20 cellular contexts compared by ENCODE assay signal in genomic region chr3:15934389-15935195, GRCh38.
DNase-seq lines count a peak whose midpoint lies in the region; ATAC-seq, FAIRE-seq and TF ChIP-seq lines count a peak whose summit lies in the region.
"Had no signal": no experiment of that assay in that cellular context is flagged by ENCODE, and none has a peak within 500 bp of the region (broad histone marks: within the 10 kb centered on the region; RNA-seq: fewer than 3 reads in every experiment).

No MANE protein-coding gene starts in this region.

- H3K27ac ChIP-seq in K562 (ENCODE audit: extremely low read depth, low read depth, low read length), result no peak overlapping the region
- peak overlapping the region; percentile 75 for H3K27ac ChIP-seq in temporal lobe (ENCODE audit: low read depth, low read length)
- H3K27ac ChIP-seq: colonic mucosa, lower lobe of right lung, pancreas, tibial artery had no signal

- POLR2A ChIA-PET in K562 (lab: Yijun Ruan, JAX), result no interaction called here

- H3K27me3 Mint-ChIP-seq in memory B cell, result peaks cover 2% of the 10 kb centered on the region
- H3K27me3 Mint-ChIP-seq: activated CD4-positive, alpha-beta T cell treated with anti-CD3 and anti-CD28 coated beads for 36 hours; stimulated activated naive B cell treated with anti-CD40 and anti-IgM and Interleukin-4, amounts not matched to agents 10 μg/mL and 1 μg/mL and 100 μg/mL, for 72 hours had no signal

- H3K9me3 ChIP-seq in K562 (replicated peaks; ENCODE audit: control insufficient read depth, insufficient read depth, low read depth, low read length), result no peaks in the 10 kb centered on the region
- H3K9me3 ChIP-seq: colonic mucosa, lower lobe of right lung, pancreas, tibial artery had no signal

- CTCF ChIA-PET in K562 (lab: Yijun Ruan, JAX; ENCODE audit: low intra/inter-chr PET ratio), result no interaction called here

- H3K79me2 ChIP-seq in K562 (ENCODE audit: control insufficient read depth, insufficient read depth, low read length), result no peaks in the 10 kb centered on the region

- intact Hi-C loops in K562 (cut with micrococcal nuclease), result no loop called here

- no peaks in the 10 kb centered on the region for H4K20me1 ChIP-seq in K562 (replicated peaks; ENCODE audit: control insufficient read depth, insufficient read depth, low read length)

- no peak overlapping the region for H3K4me2 ChIP-seq in K562 (ENCODE audit: insufficient read depth, low read length)

- no peak for TF ChIP-seq EP300 in K562 (IDR thresholded peaks at IDR 0.05; ENCODE audit: low read length)

- H3K4me3 ChIP-seq in NB4 (ENCODE audit: low read depth, low read length) (no peak overlapping the region), K562 (no peak overlapping the region)
- H3K4me3 ChIP-seq: colonic mucosa, GM12878, lower lobe of right lung, pancreas, tibial artery had no signal

- in situ Hi-C loops in K562 (cut with MboI), result no loop called here

- H3K4me1 Mint-ChIP-seq in memory B cell, result peaks cover 2% of the 10 kb centered on the region
- H3K4me1 Mint-ChIP-seq: activated CD4-positive, alpha-beta T cell treated with anti-CD3 and anti-CD28 coated beads for 36 hours; CD4-positive, alpha-beta memory T cell; stimulated activated naive B cell treated with anti-CD40 and anti-IgM and Interleukin-4, amounts not matched to agents 10 μg/mL and 1 μg/mL and 100 μg/mL, for 72 hours had no signal

- no peaks in the 10 kb centered on the region for H3K9me1 ChIP-seq in K562 (ENCODE audit: control insufficient read depth, insufficient read depth, low read length)

- H3K4me3 Mint-ChIP-seq in memory B cell, result no peak overlapping the region
- H3K4me3 Mint-ChIP-seq: activated CD4-positive, alpha-beta T cell treated with anti-CD3 and anti-CD28 coated beads for 36 hours; CD4-positive, alpha-beta memory T cell; stimulated activated naive B cell treated with anti-CD40 and anti-IgM and Interleukin-4, amounts not matched to agents 10 μg/mL and 1 μg/mL and 100 μg/mL, for 72 hours had no signal

- no peak overlapping the region for H3K27ac Mint-ChIP-seq in memory B cell
- H3K27ac Mint-ChIP-seq: activated CD4-positive, alpha-beta T cell treated with anti-CD3 and anti-CD28 coated beads for 36 hours; activated naive CD4-positive, alpha-beta T cell treated with anti-CD3 and anti-CD28 coated beads, Interleukin-2, amount 50 U/mL, for 72 hours; CD4-positive, alpha-beta memory T cell; stimulated activated naive B cell treated with anti-CD40 and anti-IgM and Interleukin-4, amounts not matched to agents 10 μg/mL and 1 μg/mL and 100 μg/mL, for 72 hours had no signal

- peak; percentile 23 for FAIRE-seq in K562 (lab: Jason Lieb, UNC)
- FAIRE-seq: GM12878, H1, pancreas had no signal

- 2% methylated on average over 6 of the region's 6 CpGs for WGBS in K562 (ENCODE audit: insufficient coverage, low coverage, missing lambda C conversion rate)

- no peaks in the 10 kb centered on the region for H3K36me3 ChIP-seq in K562 (ENCODE audit: control insufficient read depth, insufficient read depth, low read length)
- H3K36me3 ChIP-seq: colonic mucosa, lower lobe of right lung, pancreas, tibial artery had no signal

- no peak overlapping the region for H2AFZ ChIP-seq in K562 (ENCODE audit: low read depth, low read length)

- TF ChIP-seq POLR2A in NB4 (IDR thresholded peaks at IDR 0.05; ENCODE audit: extremely low read depth, insufficient read length) (no peak), K562 (conservative IDR thresholded peaks at IDR 0.05) (no peak)

- peaks cover 12 to 20% of the 10 kb centered on the region in 2 experiments; a peak in 4 of 5 replicates for H3K27me3 ChIP-seq in K562 (ENCODE audit: control insufficient read depth in 2 of 2, insufficient read depth in 2 of 2, low read length in 2 of 2)
- H3K27me3 ChIP-seq: colonic mucosa, pancreas, tibial artery had no signal

- no peaks in the 10 kb centered on the region for H3K36me3 Mint-ChIP-seq in memory B cell
- H3K36me3 Mint-ChIP-seq: activated naive CD4-positive, alpha-beta T cell treated with anti-CD3 and anti-CD28 coated beads, Interleukin-2, amount 50 U/mL, for 72 hours; CD4-positive, alpha-beta memory T cell had no signal

- DNase-seq in NB4 (ENCODE audit: low read depth) (peak; percentile 23), K562 (ENCODE audit: extremely low read depth in 1 of 4, low spot score in 3 of 4) (no peak), memory B cell (ENCODE audit: low spot score in 2 of 2) (no peak), KG1 (lab: John Stamatoyannopoulos, UW) (no peak), RPMI8226 (no peak), kidney tubule cell (ENCODE audit: low spot score) (no peak)
- DNase-seq: activated CD4-positive, alpha-beta T cell treated with anti-CD3 and anti-CD28 coated beads for 36 hours; CD4-positive, alpha-beta memory T cell; colonic mucosa; lower lobe of right lung; NCI-H1105; NCI-H2081; NCI-H446 treated with DMSO at 0.1 percent for 48 hours; pancreas; stimulated activated naive B cell treated with anti-CD40 and anti-IgM and Interleukin-4, amounts not matched to agents 10 μg/mL and 1 μg/mL and 100 μg/mL, for 72 hours had no signal

- no TSS peak for BruUV-seq in K562 (replicated peaks; lab: Mats Ljungman, UMichigan)

- no peak for ATAC-seq in K562
- ATAC-seq in memory B cell (ENCODE audit: low read depth), result peak; percentile 27
- ATAC-seq: activated CD4-positive, alpha-beta T cell treated with anti-CD3 and anti-CD28 coated beads for 36 hours; activated naive CD4-positive, alpha-beta T cell treated with anti-CD3 and anti-CD28 coated beads, Interleukin-2, amount 50 U/mL, for 72 hours; GM12878; lower lobe of right lung; pancreas; stimulated activated naive B cell treated with anti-CD40 and anti-IgM and Interleukin-4, amounts not matched to agents 10 μg/mL and 1 μg/mL and 100 μg/mL, for 72 hours had no signal

- H3K9ac ChIP-seq in K562 (ENCODE audit: insufficient read depth in 1 of 2, low read depth in 2 of 2, low read length in 2 of 2), result no peak overlapping the region

- no peaks in the 10 kb centered on the region for H3K9me3 Mint-ChIP-seq in memory B cell
- H3K9me3 Mint-ChIP-seq: activated naive CD4-positive, alpha-beta T cell treated with anti-CD3 and anti-CD28 coated beads, Interleukin-2, amount 50 U/mL, for 72 hours; stimulated activated naive B cell treated with anti-CD40 and anti-IgM and Interleukin-4, amounts not matched to agents 10 μg/mL and 1 μg/mL and 100 μg/mL, for 72 hours had no signal

- no peaks in the 10 kb centered on the region for H3K4me1 ChIP-seq in K562 (replicated peaks in 1 of 2; ENCODE audit: control insufficient read depth in 2 of 2, insufficient read depth in 2 of 2, low read length in 2 of 2)
- H3K4me1 ChIP-seq: colonic mucosa, lower lobe of right lung, pancreas had no signal

- TF ChIP-seq RAD21 in K562 (CRISPR knock-in tag; conservative IDR thresholded peaks at IDR 0.05 in 1 of 2, IDR thresholded peaks at IDR 0.05 in 1 of 2), result no peak

- TF ChIP-seq CTCF in NB4 (IDR thresholded peaks at IDR 0.05; ENCODE audit: low read depth, low read length) (no peak), K562 (IDR thresholded peaks at IDR 0.05 in 2 of 3, conservative IDR thresholded peaks at IDR 0.05 in 1 of 3; ENCODE audit: insufficient read depth in 2 of 3, low read depth in 1 of 3, low read length in 3 of 3) (no peak)

TF ChIP-seq in K562, 482 proteins besides CTCF, POLR2A, EP300 and RAD21:
- TF ChIP-seq SMAD3 (CRISPR knock-in tag; conservative IDR thresholded peaks at IDR 0.05) (no peak), PCBP1 (IDR thresholded peaks at IDR 0.05; ENCODE audit: low read depth, low read length, poor library complexity, severe bottlenecking) (no peak), XRCC4 (IDR thresholded peaks at IDR 0.05; ENCODE audit: extremely low read depth, insufficient read depth, insufficient read length) (no peak), ELK3 (CRISPR knock-in tag; IDR thresholded peaks at IDR 0.05) (no peak), ZNF23 (CRISPR knock-in tag; IDR thresholded peaks at IDR 0.05) (no peak), SAFB (IDR thresholded peaks at IDR 0.05; ENCODE audit: borderline replicate concordance, low read depth, low read length) (no peak), YBX1 (IDR thresholded peaks at IDR 0.05) (no peak)
